Comparison of ENCODE assay signal across 1 cellular context in genomic region chr18:37393945-37394609, GRCh38.
TF ChIP-seq lines count a peak whose summit lies in the region.

No MANE protein-coding gene starts in this region.

TF ChIP-seq in HEK293, 187 proteins besides CTCF, POLR2A, EP300 and RAD21 (continued from another document):
- no peak for TF ChIP-seq YY2 (tag by site-specific recombination; IDR thresholded peaks at IDR 0.05)
- no peak for TF ChIP-seq BCL11A (tag by site-specific recombination; IDR thresholded peaks at IDR 0.05; ENCODE audit: low read depth)
- 0 out of 2 replicates have a peak, but pooled peaks have one; percentile 20 for TF ChIP-seq ZBTB8A (tag by site-specific recombination; IDR thresholded peaks at IDR 0.05)
- no peak for TF ChIP-seq ZBTB17 (tag by site-specific recombination; IDR thresholded peaks at IDR 0.05)
- TF ChIP-seq ZNF37A (tag by site-specific recombination; IDR thresholded peaks at IDR 0.05), result no peak
- TF ChIP-seq SP2 (tag by site-specific recombination; IDR thresholded peaks at IDR 0.05), result 0 out of 2 replicates have a peak, but pooled peaks have one; percentile 19
- TF ChIP-seq ZNF19 (tag by site-specific recombination; IDR thresholded peaks at IDR 0.05; ENCODE audit: low read depth), result no peak
- TF ChIP-seq TRIM28 (IDR thresholded peaks at IDR 0.05; ENCODE audit: borderline replicate concordance, low read length), result no peak
- no peak for TF ChIP-seq OVOL3 (tag by site-specific recombination; IDR thresholded peaks at IDR 0.05)
- TF ChIP-seq ZNF398 (tag by site-specific recombination; IDR thresholded peaks at IDR 0.05), result no peak
- peak; percentile 38; the same call in 1 of the 2 replicates for TF ChIP-seq ZFHX2 (tag by site-specific recombination; conservative IDR thresholded peaks at IDR 0.05)
- TF ChIP-seq ZNF324 (tag by site-specific recombination; IDR thresholded peaks at IDR 0.05), result no peak
- TF ChIP-seq PRDM1 (tag by site-specific recombination; IDR thresholded peaks at IDR 0.05), result no peak
- TF ChIP-seq SP3 (tag by site-specific recombination; IDR thresholded peaks at IDR 0.05), result no peak
- TF ChIP-seq ZSCAN18 (tag by site-specific recombination; IDR thresholded peaks at IDR 0.05), result no peak
- TF ChIP-seq YY1 (tag by site-specific recombination; IDR thresholded peaks at IDR 0.05), result no peak
- TF ChIP-seq GLIS2 (tag by site-specific recombination; IDR thresholded peaks at IDR 0.05), result no peak
- no peak for TF ChIP-seq SALL2 (tag by site-specific recombination; IDR thresholded peaks at IDR 0.05; ENCODE audit: borderline replicate concordance)
- TF ChIP-seq KLF9 (tag by site-specific recombination; IDR thresholded peaks at IDR 0.05; ENCODE audit: low read depth), result 0 out of 2 replicates have a peak, but pooled peaks have one; percentile 31
- TF ChIP-seq TSHZ1 (tag by site-specific recombination; IDR thresholded peaks at IDR 0.05; ENCODE audit: borderline replicate concordance), result no peak
- TF ChIP-seq ZBTB7A (tag by site-specific recombination; IDR thresholded peaks at IDR 0.05; ENCODE audit: low read depth), result no peak
- TF ChIP-seq ZNF280D (tag by site-specific recombination; IDR thresholded peaks at IDR 0.05), result no peak
- no peak for TF ChIP-seq ZEB2 (tag by site-specific recombination; IDR thresholded peaks at IDR 0.05)
- TF ChIP-seq ZNF404 (tag by site-specific recombination; IDR thresholded peaks at IDR 0.05), result no peak
- TF ChIP-seq ZNF621 (tag by site-specific recombination; IDR thresholded peaks at IDR 0.05), result no peak
- no peak for TF ChIP-seq ZNF426 (tag by site-specific recombination; IDR thresholded peaks at IDR 0.05)
- no peak for TF ChIP-seq ZNF645 (tag by site-specific recombination; IDR thresholded peaks at IDR 0.05)
- peak; percentile 25; the same call in 1 of the 2 replicates for TF ChIP-seq EGR2 (tag by site-specific recombination; IDR thresholded peaks at IDR 0.05; ENCODE audit: low read depth)
- TF ChIP-seq ZNF776 (tag by site-specific recombination; IDR thresholded peaks at IDR 0.05; ENCODE audit: borderline replicate concordance), result no peak
- no peak for TF ChIP-seq AEBP2 (tag by site-specific recombination; IDR thresholded peaks at IDR 0.05; ENCODE audit: borderline replicate concordance)
- TF ChIP-seq ZBTB26 (tag by site-specific recombination; optimal IDR thresholded peaks at IDR 0.05), result no peak
- no peak for TF ChIP-seq ZNF704 (tag by site-specific recombination; IDR thresholded peaks at IDR 0.05)
- TF ChIP-seq ELK4 (IDR thresholded peaks at IDR 0.05; ENCODE audit: borderline replicate concordance, low read depth, low read length), result no peak
- TF ChIP-seq ZNF354C (tag by site-specific recombination; IDR thresholded peaks at IDR 0.05; ENCODE audit: borderline replicate concordance, low read depth), result no peak
- no peak for TF ChIP-seq ZNF777 (tag by site-specific recombination; IDR thresholded peaks at IDR 0.05; ENCODE audit: borderline replicate concordance)
- TF ChIP-seq ZNF76 (tag by site-specific recombination; IDR thresholded peaks at IDR 0.05; ENCODE audit: borderline replicate concordance, low read depth), result no peak
- no peak for TF ChIP-seq PRDM10 (tag by site-specific recombination; IDR thresholded peaks at IDR 0.05)
TF ChIP-seq in HEK293: peak in this region for 6.
